ENCODE assay signal across 23 cellular contexts in genomic region chr4:184064877-184065276, GRCh38.
DNase-seq lines count a peak whose midpoint lies in the region; ATAC-seq, FAIRE-seq and TF ChIP-seq lines count a peak whose summit lies in the region.
"Had no signal": no experiment of that assay in that cellular context is flagged by ENCODE, and none has a peak within 500 bp of the region (broad histone marks: within the 10 kb centered on the region; RNA-seq: fewer than 3 reads in every experiment).

No MANE protein-coding gene starts in this region.

- POLR2A ChIA-PET in Caco-2 (lab: Charles Lee): no interaction called here

- no peaks in the 10 kb centered on the region for H3K36me3 ChIP-seq in Caco-2 (ENCODE audit: control insufficient read depth, insufficient read depth, low read length)
- H3K36me3 ChIP-seq in Peyer's patch: no peaks in the 10 kb centered on the region
- H3K36me3 ChIP-seq in pancreas: no peaks in the 10 kb centered on the region
- H3K36me3 ChIP-seq: HAP-1 had no signal

- DNase-seq in Caco-2 (peak; percentile 64 to 72), Peyer's patch (peak in 2 of 3 donors; percentile 88 to 91), left lobe of liver (ENCODE audit: low spot score) (peak; percentile 91), pancreas (peak in 5 of 6 donors; percentile 14 to 67 (median 56)), D341Med (ENCODE audit: low spot score) (no peak)
- DNase-seq in stimulated activated naive CD4-positive, alpha-beta T cell treated with Interleukin-2 at 50 U/mL for 16 hours (lab: John Stamatoyannopoulos, UW): no peak
- DNase-seq in effector CD8-positive, alpha-beta T cell (lab: John Stamatoyannopoulos, UW): no peak
- no peak for DNase-seq in activated T-cell treated with anti-CD3 and anti-CD28 coated beads, Interleukin-2, amount 50 U/mL, for 1 hour
- DNase-seq: DND-41, NCI-H1417, NCI-H1694 treated with DMSO at 0.1 percent for 48 hours, NCI-H2081 treated with DMSO at 0.1 percent for 48 hours, NCI-H2171 treated with DMSO at 0.1 percent for 48 hours, NCI-H524 treated with DMSO at 0.1 percent for 48 hours, OCI-M1, Right ventricle myocardium superior had no signal

- ATAC-seq in left lobe of liver (peak; percentile 89), pancreas (peak; percentile 77 to 89 (median 82))
- ATAC-seq: GM23338 had no signal

- peaks cover 7% of the 10 kb centered on the region for H3K4me1 Mint-ChIP-seq in Caco-2 (ENCODE audit: low read depth, unreplicated experiment)
- H3K4me1 Mint-ChIP-seq: B cell, CD14-positive monocyte, IgD-negative memory B cell had no signal

- TF ChIP-seq POLR2A in Peyer's patch (IDR thresholded peaks at IDR 0.05): no peak

- H3K27ac ChIP-seq in Peyer's patch: no peak overlapping the region
- H3K27ac ChIP-seq in pancreas: no peak overlapping the region
- H3K27ac ChIP-seq: HL-60 had no signal

- no TSS peak for BruUV-seq in Caco-2 (replicated peaks; lab: Mats Ljungman, UMichigan)

- H3K27me3 ChIP-seq in Caco-2 (replicated peaks; ENCODE audit: control insufficient read depth, insufficient read depth, low read length) (no peaks in the 10 kb centered on the region), Peyer's patch (no peaks in the 10 kb centered on the region), pancreas (no peaks in the 10 kb centered on the region)

- no peak for FAIRE-seq in pancreas (lab: Jason Lieb, UNC)
- FAIRE-seq: GM12891 had no signal

- 20 to 41% methylated on average over 5 of the region's 5 CpGs for WGBS in pancreas, 2 donors

- H3K27ac Mint-ChIP-seq in Caco-2 (ENCODE audit: unreplicated experiment): no peak overlapping the region
- H3K27ac Mint-ChIP-seq: B cell, GM23338, IgD-negative memory B cell had no signal

- no peaks in the 10 kb centered on the region for H3K36me3 Mint-ChIP-seq in Caco-2 (ENCODE audit: insufficient read depth, unreplicated experiment)
- H3K36me3 Mint-ChIP-seq: CD14-positive monocyte, IgD-negative memory B cell had no signal

- peak overlapping the region; percentile 30 for H3K4me3 Mint-ChIP-seq in Caco-2 (ENCODE audit: unreplicated experiment)
- H3K4me3 Mint-ChIP-seq: B cell, CD14-positive monocyte, GM23338, IgD-negative memory B cell had no signal

- H3K9me3 Mint-ChIP-seq in Caco-2 (ENCODE audit: unreplicated experiment): no peaks in the 10 kb centered on the region
- H3K9me3 Mint-ChIP-seq: GM23338 had no signal

- intact Hi-C loops in Caco-2 (cut with micrococcal nuclease; ENCODE audit: unreplicated experiment): no loop called here
- intact Hi-C loops in pancreas (cut with DNase I): no loop called here

- H3K4me3 ChIP-seq in Caco-2 (ENCODE audit: low read depth, low read length) (no peak overlapping the region), Peyer's patch (no peak overlapping the region), pancreas (no peak overlapping the region)
- H3K4me3 ChIP-seq: GM23338, HAP-1 had no signal

- no peak for TF ChIP-seq CTCF in Caco-2 (IDR thresholded peaks at IDR 0.05; ENCODE audit: insufficient read depth in 1 of 2, low read depth in 1 of 2, low read length in 1 of 2, severe bottlenecking in 1 of 2, unreplicated experiment in 1 of 2)
- no peak for TF ChIP-seq CTCF in Peyer's patch (IDR thresholded peaks at IDR 0.05)
- TF ChIP-seq CTCF in pancreas (IDR thresholded peaks at IDR 0.05): no peak

- H3K27me3 Mint-ChIP-seq in Caco-2 (ENCODE audit: insufficient read depth, unreplicated experiment): peaks cover 3% of the 10 kb centered on the region

- CTCF ChIA-PET in Caco-2 (lab: Charles Lee): no interaction called here

- H3K9me3 ChIP-seq in Caco-2: no peaks in the 10 kb centered on the region
- H3K9me3 ChIP-seq in Peyer's patch: no peaks in the 10 kb centered on the region
- no peaks in the 10 kb centered on the region for H3K9me3 ChIP-seq in pancreas
- H3K9me3 ChIP-seq: HAP-1 had no signal

- H3K4me1 ChIP-seq in Caco-2 (peaks cover 6% of the 10 kb centered on the region; the same call in 1 of the 2 replicates), Peyer's patch (no peaks in the 10 kb centered on the region), pancreas (peaks cover 0 to 28% (median 16%) of the 10 kb centered on the region in 3 donors)
- H3K4me1 ChIP-seq: HAP-1 had no signal

Comparison
In these comparisons a context has a peak if more than half of its experiments do, and no peak if none do; other contexts are left out.
1. DNase-seq: peak in Caco-2 (2 of 2), Peyer's patch (2 of 3), left lobe of liver (single experiment) and pancreas (5 of 6); none in stimulated activated naive CD4-positive, alpha-beta T cell treated with Interleukin-2 at 50 U/mL for 16 hours (single experiment), D341Med (single experiment), effector CD8-positive, alpha-beta T cell (single experiment) and activated T-cell treated with anti-CD3 and anti-CD28 coated beads, Interleukin-2, amount 50 U/mL, for 1 hour (single experiment).